Comparison of ENCODE assay signal across 13 cellular contexts in genomic region chr10:114031113-114031512, GRCh38.
"Had no signal": no experiment of that assay in that cellular context is flagged by ENCODE, and none has a peak within 500 bp of the region (broad histone marks: within the 10 kb centered on the region; RNA-seq: fewer than 3 reads in every experiment).

No MANE protein-coding gene starts in this region.

- H3K36me3 ChIP-seq: thyroid gland had no signal

- H3K4me3 Mint-ChIP-seq: activated T-cell treated with anti-CD3 and anti-CD28 coated beads, Interleukin-2, amount 50 U/mL, for 4 hours; stimulated activated effector memory CD8-positive, alpha-beta T cell treated with anti-CD3 and anti-CD28 coated beads, Interleukin-12 subunit alpha, Interleukin-12 subunit beta, amount 100 ng/mL, for 72 hours; T-helper 1 cell treated with Interleukin-12 subunit alpha and Interleukin-12 subunit beta and Interleukin-4 antibody, amounts not matched to agents 30 μg/mL and 1 μg/mL, for 36 hours had no signal

- H3K27ac Mint-ChIP-seq: stimulated activated effector memory CD8-positive, alpha-beta T cell treated with anti-CD3 and anti-CD28 coated beads, Interleukin-12 subunit alpha, Interleukin-12 subunit beta, amount 100 ng/mL, for 72 hours; T-helper 1 cell treated with Interleukin-12 subunit alpha and Interleukin-12 subunit beta and Interleukin-4 antibody, amounts not matched to agents 30 μg/mL and 1 μg/mL, for 36 hours had no signal

- FAIRE-seq: small intestine, TTC549, urothelium cell line had no signal

- ATAC-seq: activated T-cell treated with anti-CD3 and anti-CD28 coated beads, Interleukin-2, amount 50 U/mL, for 4 hours; stimulated activated effector memory CD8-positive, alpha-beta T cell treated with anti-CD3 and anti-CD28 coated beads, Interleukin-12 subunit alpha, Interleukin-12 subunit beta, amount 100 ng/mL, for 72 hours had no signal

- H3K36me3 Mint-ChIP-seq: stimulated activated effector memory CD8-positive, alpha-beta T cell treated with anti-CD3 and anti-CD28 coated beads, Interleukin-12 subunit alpha, Interleukin-12 subunit beta, amount 100 ng/mL, for 72 hours had no signal

- H3K27ac ChIP-seq: thyroid gland had no signal

- H3K9me3 Mint-ChIP-seq: activated T-cell treated with anti-CD3 and anti-CD28 coated beads, Interleukin-2, amount 50 U/mL, for 4 hours; stimulated activated effector memory CD8-positive, alpha-beta T cell treated with anti-CD3 and anti-CD28 coated beads, Interleukin-12 subunit alpha, Interleukin-12 subunit beta, amount 100 ng/mL, for 72 hours; T-helper 1 cell treated with Interleukin-12 subunit alpha and Interleukin-12 subunit beta and Interleukin-4 antibody, amounts not matched to agents 30 μg/mL and 1 μg/mL, for 36 hours had no signal

- DNase-seq: activated CD4-positive, alpha-beta T cell treated with anti-CD3 and anti-CD28 coated beads, Interleukin-2, amount 50 U/mL, for 48 hours; activated CD4-positive, CD25-positive, alpha-beta regulatory T cell; activated gamma-delta T cell; activated T-cell treated with anti-CD3 and anti-CD28 coated beads, Interleukin-2, amount 50 U/mL, for 4 hours; cortex of kidney; effector memory CD4-positive, alpha-beta T cell; hippocampal formation; small intestine; thyroid gland had no signal

- H3K4me3 ChIP-seq: thyroid gland had no signal

- H3K9me3 ChIP-seq: thyroid gland had no signal

- H3K27me3 ChIP-seq: thyroid gland had no signal
